Comparison of ENCODE assay signal across 17 cellular contexts in genomic region chr2:199764273-199764800, GRCh38.
A peak's percentile ranks its signal among the peaks of the same experiment; 100 is the strongest.
DNase-seq lines count a peak whose midpoint lies in the region; ATAC-seq and TF ChIP-seq lines count a peak whose summit lies in the region.
"Had no signal": no experiment of that assay in that cellular context is flagged by ENCODE, and none has a peak within 500 bp of the region (broad histone marks: within the 10 kb centered on the region; RNA-seq: fewer than 3 reads in every experiment).

No MANE protein-coding gene starts in this region.

- no peaks in the 10 kb centered on the region for H3K36me3 ChIP-seq in colonic mucosa
- H3K36me3 ChIP-seq in mucosa of descending colon (ENCODE audit: low read depth): no peaks in the 10 kb centered on the region

- H3K9me3 ChIP-seq in colonic mucosa: no peaks in the 10 kb centered on the region
- H3K9me3 ChIP-seq in mucosa of descending colon: no peaks in the 10 kb centered on the region

- ATAC-seq in left colon (peak; percentile 84), mucosa of descending colon (peak; percentile 72), HG02884 (IDR thresholded peaks at IDR 0.05; ENCODE audit: unreplicated experiment) (no peak), HG02678 (IDR thresholded peaks at IDR 0.05; ENCODE audit: unreplicated experiment) (no peak), HG02798 (IDR thresholded peaks at IDR 0.05; ENCODE audit: poor library complexity, unreplicated experiment) (no peak)
- ATAC-seq: HCT116, K562 had no signal

- no peak for TF ChIP-seq CTCF in colonic mucosa (IDR thresholded peaks at IDR 0.05)
- no peak for TF ChIP-seq CTCF in mucosa of descending colon (IDR thresholded peaks at IDR 0.05)
- no peak for TF ChIP-seq CTCF in foreskin fibroblast (IDR thresholded peaks at IDR 0.05; ENCODE audit: low read depth, low read length)

- no peak overlapping the region for H3K9ac ChIP-seq in colonic mucosa (ENCODE audit: low read depth in 2 of 2, low read length in 2 of 2)

- intact Hi-C loops in colonic mucosa (cut with DNase I) (no loop called here), left colon (cut with DNase I, micrococcal nuclease) (no loop called here), mucosa of descending colon (cut with DNase I, micrococcal nuclease) (no loop called here)

- DNase-seq in ELF-1 (ENCODE audit: low read depth, low spot score): peak; percentile 28
- peak; percentile 38 for DNase-seq in colonic mucosa
- DNase-seq in left colon: peak in 1 of 2 donors; percentile 13
- DNase-seq in mucosa of descending colon: no peak
- no peak for DNase-seq in foreskin fibroblast
- DNase-seq: ACHN; C1 segment of cervical spinal cord; CD4-positive, alpha-beta T cell; DMS153; DMS79 treated with DMSO at 0.1 percent for 48 hours; EL; GF-D8 had no signal

- H3K4me1 ChIP-seq in colonic mucosa: no peaks in the 10 kb centered on the region
- H3K4me1 ChIP-seq in mucosa of descending colon (ENCODE audit: low read depth): no peaks in the 10 kb centered on the region

- H3K4me3 ChIP-seq in colonic mucosa (no peak overlapping the region), mucosa of descending colon (no peak overlapping the region), foreskin fibroblast (ENCODE audit: low read depth in 1 of 2, low read length in 2 of 2) (no peak overlapping the region)
- H3K4me3 ChIP-seq: K562 had no signal

- no peak overlapping the region for H3K27ac ChIP-seq in colonic mucosa

- H3K27me3 ChIP-seq in colonic mucosa: no peaks in the 10 kb centered on the region

Comparison
In these comparisons a context has a peak if more than half of its experiments do, and no peak if none do; other contexts are left out.
1. DNase-seq: peak in ELF-1 (single experiment) and colonic mucosa (single experiment); none in mucosa of descending colon (0 of 3) and foreskin fibroblast (0 of 2).
2. ATAC-seq: peak in left colon (single experiment) and mucosa of descending colon (single experiment); none in HG02884 (single experiment), HG02678 (single experiment) and HG02798 (single experiment).